In genomic region chr2:1818811-1819210, GRCh38 we compare ENCODE assay signal across 1 cellular context.
TF ChIP-seq lines count a peak whose summit lies in the region.

No MANE protein-coding gene starts in this region.

TF ChIP-seq in H1, 55 proteins besides CTCF, POLR2A, EP300 and RAD21 (continued from another document):
- TF ChIP-seq, protein P1, sequence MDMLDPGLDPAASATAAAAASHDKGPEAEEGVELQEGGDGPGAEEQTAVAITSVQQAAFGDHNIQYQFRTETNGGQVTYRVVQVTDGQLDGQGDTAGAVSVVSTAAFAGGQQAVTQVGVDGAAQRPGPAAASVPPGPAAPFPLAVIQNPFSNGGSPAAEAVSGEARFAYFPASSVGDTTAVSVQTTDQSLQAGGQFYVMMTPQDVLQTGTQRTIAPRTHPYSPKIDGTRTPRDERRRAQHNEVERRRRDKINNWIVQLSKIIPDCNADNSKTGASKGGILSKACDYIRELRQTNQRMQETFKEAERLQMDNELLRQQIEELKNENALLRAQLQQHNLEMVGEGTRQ (IDR thresholded peaks at IDR 0.05; ENCODE audit: low read length), result no peak
- TF ChIP-seq CEBPB (IDR thresholded peaks at IDR 0.05; ENCODE audit: low read depth, low read length) (no peak), FOSL1 (IDR thresholded peaks at IDR 0.05; ENCODE audit: insufficient read depth, low read depth, low read length) (no peak), MAFK (IDR thresholded peaks at IDR 0.05; ENCODE audit: low read depth, low read length) (no peak), EZH2 (IDR thresholded peaks at IDR 0.05; ENCODE audit: low read depth, low read length, severe bottlenecking) (no peak), CREB1 (IDR thresholded peaks at IDR 0.05) (no peak), YY1 (IDR thresholded peaks at IDR 0.05; ENCODE audit: low read depth, low read length) (no peak), JUND (IDR thresholded peaks at IDR 0.05; ENCODE audit: low read length) (no peak), SAP30 (IDR thresholded peaks at IDR 0.05; ENCODE audit: insufficient read depth, insufficient replicate concordance, low read length) (no peak), SP2 (IDR thresholded peaks at IDR 0.05; ENCODE audit: low read length) (no peak), SIN3A (conservative IDR thresholded peaks at IDR 0.05 in 1 of 2, IDR thresholded peaks at IDR 0.05 in 1 of 2; ENCODE audit: low read depth in 1 of 2, low read length in 2 of 2) (no peak), RXRA (IDR thresholded peaks at IDR 0.05; ENCODE audit: insufficient read depth, low read depth, low read length) (no peak), TEAD4 (IDR thresholded peaks at IDR 0.05; ENCODE audit: low read depth, low read length) (no peak), JUN (IDR thresholded peaks at IDR 0.05; ENCODE audit: low read depth, low read length) (no peak), CHD2 (IDR thresholded peaks at IDR 0.05; ENCODE audit: low read length) (no peak), KDM1A (IDR thresholded peaks at IDR 0.05; ENCODE audit: borderline replicate concordance, low read length) (no peak)
